Comparison of ENCODE assay signal across 7 cellular contexts in genomic region chr2:178241852-178242551, GRCh38. TPM values are rescaled to one million over a fixed set of nuclear protein-coding genes. Genes with fewer than 3 reads are reported as not detected.
DNase-seq lines count a peak whose midpoint lies in the region; ATAC-seq and TF ChIP-seq lines count a peak whose summit lies in the region.

No MANE protein-coding gene starts in this region.

- H3K9me3 ChIP-seq in HUES48 (ENCODE audit: control insufficient read depth, insufficient read depth, low read length), result no peaks in the 10 kb centered on the region

- no peaks in the 10 kb centered on the region for H3K36me3 ChIP-seq in HUES48 (ENCODE audit: control insufficient read depth, insufficient read depth, low read length)

- H3K27me3 ChIP-seq in HUES48 (ENCODE audit: control insufficient read depth, insufficient read depth, low read length), result no peaks in the 10 kb centered on the region

- H3K4me3 Mint-ChIP-seq in effector memory CD8-positive, alpha-beta T cell, result no peak overlapping the region
- no peak overlapping the region for H3K4me3 Mint-ChIP-seq in activated CD8-positive, alpha-beta T cell treated with anti-CD3 and anti-CD28 coated beads for 36 hours

- H3K9ac ChIP-seq in HUES48 (ENCODE audit: low read depth, low read length), result no peak overlapping the region

- DNase-seq in SW 1271 (lab: John Stamatoyannopoulos, UW) (peak; percentile 29 to 71), Right ventricle myocardium superior (peak; percentile 47), sciatic nerve (ENCODE audit: low spot score) (peak; percentile 64)
- no peak for DNase-seq in stimulated activated CD4-positive, alpha-beta T cell treated with anti-CD3 and anti-CD28 coated beads, Interleukin-15, amount 100 ng/mL, for 24 hours
- DNase-seq in effector memory CD8-positive, alpha-beta T cell, result no peak
- DNase-seq in activated CD8-positive, alpha-beta T cell treated with anti-CD3 and anti-CD28 coated beads for 36 hours, result no peak

- H3K4me1 Mint-ChIP-seq in effector memory CD8-positive, alpha-beta T cell (ENCODE audit: low read depth in 2 of 2), result no peaks in the 10 kb centered on the region
- H3K4me1 Mint-ChIP-seq in activated CD8-positive, alpha-beta T cell treated with anti-CD3 and anti-CD28 coated beads for 36 hours (ENCODE audit: low read depth), result no peaks in the 10 kb centered on the region

- H3K4me1 ChIP-seq in HUES48 (ENCODE audit: control insufficient read depth, insufficient read depth, low read length), result peaks cover 4% of the 10 kb centered on the region; the same call in 1 of the 2 replicates

- CTCF ChIA-PET in activated CD8-positive, alpha-beta T cell treated with anti-CD3 and anti-CD28 coated beads for 36 hours (lab: Charles Lee), result no interaction called here

- H3K9me3 Mint-ChIP-seq in effector memory CD8-positive, alpha-beta T cell, result no peaks in the 10 kb centered on the region
- no peaks in the 10 kb centered on the region for H3K9me3 Mint-ChIP-seq in activated CD8-positive, alpha-beta T cell treated with anti-CD3 and anti-CD28 coated beads for 36 hours

- H3K27me3 Mint-ChIP-seq in effector memory CD8-positive, alpha-beta T cell, result peaks cover 35% of the 10 kb centered on the region in 2 donors
- peaks cover 12% of the 10 kb centered on the region for H3K27me3 Mint-ChIP-seq in activated CD8-positive, alpha-beta T cell treated with anti-CD3 and anti-CD28 coated beads for 36 hours

- no peaks in the 10 kb centered on the region for H3K36me3 Mint-ChIP-seq in effector memory CD8-positive, alpha-beta T cell (ENCODE audit: insufficient read depth)
- H3K36me3 Mint-ChIP-seq in activated CD8-positive, alpha-beta T cell treated with anti-CD3 and anti-CD28 coated beads for 36 hours (ENCODE audit: low read depth), result no peaks in the 10 kb centered on the region

- POLR2A ChIA-PET in activated CD8-positive, alpha-beta T cell treated with anti-CD3 and anti-CD28 coated beads for 36 hours (lab: Charles Lee), result no interaction called here

- peak overlapping the region; percentile 42 for H3K27ac ChIP-seq in HUES48 (ENCODE audit: low read depth, low read length)

- no peak for TF ChIP-seq CTCF in activated CD8-positive, alpha-beta T cell treated with anti-CD3 and anti-CD28 coated beads for 36 hours (IDR thresholded peaks at IDR 0.05)

- H3K4me3 ChIP-seq in HUES48 (ENCODE audit: low read depth, low read length), result no peak overlapping the region

- peak; percentile 90 for ATAC-seq in Right ventricle myocardium superior (ENCODE audit: poor library complexity)
- peak; percentile 94 for ATAC-seq in sciatic nerve
- ATAC-seq in effector memory CD8-positive, alpha-beta T cell (replicated peaks), result no peak
- no peak for ATAC-seq in activated CD8-positive, alpha-beta T cell treated with anti-CD3 and anti-CD28 coated beads for 36 hours

- no peak overlapping the region for H3K27ac Mint-ChIP-seq in effector memory CD8-positive, alpha-beta T cell
- H3K27ac Mint-ChIP-seq in activated CD8-positive, alpha-beta T cell treated with anti-CD3 and anti-CD28 coated beads for 36 hours, result no peak overlapping the region

- intact Hi-C loops in Right ventricle myocardium superior (cut with DNase I), result no loop called here
- intact Hi-C loops in sciatic nerve (cut with DNase I), result no loop called here
- intact Hi-C loops in activated CD8-positive, alpha-beta T cell treated with anti-CD3 and anti-CD28 coated beads for 36 hours (cut with micrococcal nuclease), result no loop called here

RNA-seq across cellular contexts. Expression of gene OSBPL6, which starts 47.7 kb away (rescaled TPM):
- total RNA-seq in Right ventricle myocardium superior (3.3 TPM), sciatic nerve (1.8 TPM)
- 1 to 10 TPM; 2.5 to 4.0 TPM for total RNA-seq in activated CD8-positive, alpha-beta T cell treated with anti-CD3 and anti-CD28 coated beads for 36 hours

Comparison
In these comparisons a context has a peak if more than half of its experiments do, and no peak if none do; other contexts are left out.
1. DNase-seq: peak in SW 1271 (2 of 2), Right ventricle myocardium superior (single experiment) and sciatic nerve (single experiment); none in stimulated activated CD4-positive, alpha-beta T cell treated with anti-CD3 and anti-CD28 coated beads, Interleukin-15, amount 100 ng/mL, for 24 hours (single experiment), effector memory CD8-positive, alpha-beta T cell (0 of 3) and activated CD8-positive, alpha-beta T cell treated with anti-CD3 and anti-CD28 coated beads for 36 hours (single experiment).
2. ATAC-seq: peak in Right ventricle myocardium superior (single experiment) and sciatic nerve (single experiment); none in effector memory CD8-positive, alpha-beta T cell (single experiment) and activated CD8-positive, alpha-beta T cell treated with anti-CD3 and anti-CD28 coated beads for 36 hours (single experiment).